Comparison of ENCODE assay signal across 28 cellular contexts in the genomic region with DNA sequence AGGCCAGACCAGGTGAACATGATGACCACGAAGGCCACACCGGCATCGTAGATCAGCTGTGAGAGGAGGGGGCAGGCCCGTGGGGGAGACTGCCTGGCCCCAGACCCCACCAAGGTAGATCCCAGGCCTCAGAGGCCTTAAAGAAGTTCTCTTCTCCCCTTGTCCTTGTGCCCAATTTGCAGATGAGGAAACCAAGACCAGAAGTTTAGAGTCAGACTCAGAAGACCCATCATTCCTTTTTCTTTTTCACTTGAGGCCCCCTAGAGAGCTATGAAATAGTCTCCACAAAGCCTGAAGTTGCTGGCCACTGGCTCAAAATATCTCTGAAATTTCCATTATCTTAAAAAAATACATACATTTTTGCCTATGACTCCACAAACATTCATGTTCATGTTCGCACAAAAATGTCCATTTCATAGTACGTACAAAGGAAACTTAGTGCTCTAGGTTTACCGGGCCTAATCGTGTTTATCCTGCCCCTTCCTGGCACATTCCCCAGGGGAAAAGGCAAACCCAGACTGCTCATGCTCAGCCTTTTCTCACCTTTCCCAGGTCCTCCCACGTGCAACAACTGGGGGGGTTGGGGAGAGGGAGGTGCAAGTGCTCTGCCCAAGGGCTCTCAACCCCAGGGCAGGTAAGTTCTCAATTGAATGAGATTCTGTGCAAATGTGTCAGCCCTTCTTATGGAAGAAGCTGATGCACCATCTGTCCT. TPM values are rescaled to one million over a fixed set of nuclear protein-coding genes. Genes with fewer than 3 reads are reported as not detected.
DNase-seq lines count a peak whose midpoint lies in the region; ATAC-seq and TF ChIP-seq lines count a peak whose summit lies in the region.
"Had no signal": no experiment of that assay in that cellular context is flagged by ENCODE, and none has a peak within 500 bp of the region (broad histone marks: within the 10 kb centered on the region; RNA-seq: fewer than 3 reads in every experiment).

No MANE protein-coding gene starts in this region.

- H3K27me3 ChIP-seq in stomach (no peaks in the 10 kb centered on the region), spleen (replicated peaks in 1 of 7) (no peaks in the 10 kb centered on the region)
- H3K27me3 ChIP-seq: sigmoid colon, suprapubic skin had no signal

- no peaks in the 10 kb centered on the region for H3K27me3 Mint-ChIP-seq in activated naive CD4-positive, alpha-beta T cell treated with anti-CD3 and anti-CD28 coated beads, Interleukin-2, amount 10 ng/mL, durations not matched to agents 7 days and 5 days
- H3K27me3 Mint-ChIP-seq in glutamatergic neuron (ENCODE audit: unreplicated experiment) = peaks cover 6% of the 10 kb centered on the region
- H3K27me3 Mint-ChIP-seq: activated CD4-positive, alpha-beta T cell treated with anti-CD3 and anti-CD28 coated beads, Interleukin-2, amount 10 ng/mL, durations not matched to agents 24 days and 14 days; stimulated activated memory B cell treated with anti-CD40 and anti-IgM and Interleukin-4, amounts not matched to agents 10 μg/mL and 1 μg/mL and 100 μg/mL, for 72 hours had no signal

- peaks cover 28% of the 10 kb centered on the region for H3K36me3 Mint-ChIP-seq in activated naive CD4-positive, alpha-beta T cell treated with anti-CD3 and anti-CD28 coated beads, Interleukin-2, amount 10 ng/mL, durations not matched to agents 7 days and 5 days
- H3K36me3 Mint-ChIP-seq in glutamatergic neuron (ENCODE audit: unreplicated experiment) = no peaks in the 10 kb centered on the region
- H3K36me3 Mint-ChIP-seq: stimulated activated memory B cell treated with anti-CD40 and anti-IgM and Interleukin-4, amounts not matched to agents 10 μg/mL and 1 μg/mL and 100 μg/mL, for 72 hours had no signal

- peaks cover 13% of the 10 kb centered on the region for H3K4me1 Mint-ChIP-seq in activated naive CD4-positive, alpha-beta T cell treated with anti-CD3 and anti-CD28 coated beads, Interleukin-2, amount 10 ng/mL, durations not matched to agents 7 days and 5 days
- peaks cover 42% of the 10 kb centered on the region for H3K4me1 Mint-ChIP-seq in glutamatergic neuron (ENCODE audit: low read depth, unreplicated experiment)

- CTCF ChIA-PET in activated naive CD4-positive, alpha-beta T cell treated with anti-CD3 and anti-CD28 coated beads, Interleukin-2, amount 10 ng/mL, durations not matched to agents 7 days and 5 days (lab: Charles Lee) = interaction anchor here (0.7 to 8.8 kb wide), 4 partner anchors 15 to 144 kb away, joined by 3 to 306 read pairs (median 104); partner anchors contain the start of genes SLC43A1 and TIMM10

- WGBS in stomach, 5 donors = 51 to 68% (median 57%) methylated on average over 9 of the region's 9 CpGs
- 86 to 90% (median 88%) methylated on average over 9 of the region's 9 CpGs for WGBS in spleen, 5 donors

- no peak for TF ChIP-seq EP300 in stomach (IDR thresholded peaks at IDR 0.05)

- H3K4me3 ChIP-seq in stomach (no peak overlapping the region), spleen (no peak overlapping the region)
- H3K4me3 ChIP-seq: lung, sigmoid colon, suprapubic skin had no signal

- TF ChIP-seq CTCF in glutamatergic neuron (IDR thresholded peaks at IDR 0.05; ENCODE audit: partially characterized antibody, unreplicated experiment) (no peak), stomach (IDR thresholded peaks at IDR 0.05) (no peak), spleen (IDR thresholded peaks at IDR 0.05 in 8 of 11, conservative IDR thresholded peaks at IDR 0.05 in 3 of 11) (no peak)

- intact Hi-C loops in stomach (cut with DNase I; ENCODE audit: low total_unique reads) = no loop called here
- intact Hi-C loops in spleen (cut with DNase I; ENCODE audit: low total_unique reads) = no loop called here

- no peak for ATAC-seq in HG03159 (IDR thresholded peaks at IDR 0.05; ENCODE audit: unreplicated experiment)
- ATAC-seq: stimulated activated memory B cell treated with anti-CD40 and anti-IgM and Interleukin-4, amounts not matched to agents 10 μg/mL and 1 μg/mL and 100 μg/mL, for 72 hours had no signal

- H3K4me1 ChIP-seq in stomach (peaks cover 25 to 65% (median 49%) of the 10 kb centered on the region in 4 donors), spleen (peaks cover 3 to 34% (median 23%) of the 10 kb centered on the region in 6 donors)

- H3K36me3 ChIP-seq in stomach (peaks cover 3 to 51% (median 35%) of the 10 kb centered on the region in 4 donors), spleen (peaks cover 0 to 49% (median 1%) of the 10 kb centered on the region in 6 donors)

- no peak overlapping the region for H3K4me3 Mint-ChIP-seq in activated naive CD4-positive, alpha-beta T cell treated with anti-CD3 and anti-CD28 coated beads, Interleukin-2, amount 10 ng/mL, durations not matched to agents 7 days and 5 days
- H3K4me3 Mint-ChIP-seq in glutamatergic neuron (ENCODE audit: unreplicated experiment) = peak overlapping the region; percentile 65
- H3K4me3 Mint-ChIP-seq: activated CD4-positive, alpha-beta T cell treated with anti-CD3 and anti-CD28 coated beads, Interleukin-2, amount 10 ng/mL, durations not matched to agents 24 days and 14 days; CD14-positive monocyte; neural crest cell; stimulated activated memory B cell treated with anti-CD40 and anti-IgM and Interleukin-4, amounts not matched to agents 10 μg/mL and 1 μg/mL and 100 μg/mL, for 72 hours had no signal

- no peak for DNase-seq in activated naive CD4-positive, alpha-beta T cell treated with anti-CD3 and anti-CD28 coated beads, Interleukin-2, amount 10 ng/mL, durations not matched to agents 7 days and 5 days
- DNase-seq in activated naive CD4-positive, alpha-beta T cell treated with Interleukin-2 at 50 U/mL for 16 hours = no peak
- DNase-seq in NCI-H69 (lab: John Stamatoyannopoulos, UW) (peak; percentile 96), glutamatergic neuron (no peak), stomach (peak; percentile 51), NCI-H2107 treated with DMSO at 0.1 percent for 48 hours (lab: John Stamatoyannopoulos, UW; ENCODE audit: unreplicated experiment) (no peak), spleen (no peak)
- DNase-seq: activated CD4-positive, alpha-beta T cell treated with anti-CD3 and anti-CD28 coated beads, Interleukin-2, amount 10 ng/mL, durations not matched to agents 24 days and 14 days; amniotic stem cell; Calu3; NCI-H1417 treated with DMSO at 0.1 percent for 48 hours; NCI-H2081 treated with DMSO at 0.1 percent for 48 hours; NCI-H510A treated with DMSO at 0.1 percent for 48 hours; Right ventricle myocardium superior; sigmoid colon; stimulated activated CD4-positive, alpha-beta T cell treated with anti-CD3 and anti-CD28 coated beads, Interleukin-4, amount 100 ng/mL, for 4 hours; T-helper 2 cell had no signal

- H3K27ac ChIP-seq in stomach (peak overlapping the region in 2 of 5 donors; percentile 6 to 10), spleen (no peak overlapping the region)
- H3K27ac ChIP-seq: sigmoid colon, suprapubic skin had no signal

- peak overlapping the region; percentile 7 for H3K27ac Mint-ChIP-seq in activated naive CD4-positive, alpha-beta T cell treated with anti-CD3 and anti-CD28 coated beads, Interleukin-2, amount 10 ng/mL, durations not matched to agents 7 days and 5 days
- H3K27ac Mint-ChIP-seq in glutamatergic neuron (ENCODE audit: unreplicated experiment) = peak overlapping the region; percentile 88
- H3K27ac Mint-ChIP-seq: activated CD4-positive, alpha-beta T cell treated with anti-CD3 and anti-CD28 coated beads, Interleukin-2, amount 10 ng/mL, durations not matched to agents 24 days and 14 days; stimulated activated memory B cell treated with anti-CD40 and anti-IgM and Interleukin-4, amounts not matched to agents 10 μg/mL and 1 μg/mL and 100 μg/mL, for 72 hours had no signal

- H3K9me3 ChIP-seq in stomach (no peaks in the 10 kb centered on the region), spleen (no peaks in the 10 kb centered on the region)
- H3K9me3 ChIP-seq: sigmoid colon, suprapubic skin had no signal

- TF ChIP-seq POLR2A in stomach (IDR thresholded peaks at IDR 0.05) (no peak), spleen (IDR thresholded peaks at IDR 0.05) (no peak)

- no peaks in the 10 kb centered on the region for H3K9me3 Mint-ChIP-seq in activated naive CD4-positive, alpha-beta T cell treated with anti-CD3 and anti-CD28 coated beads, Interleukin-2, amount 10 ng/mL, durations not matched to agents 7 days and 5 days
- peaks cover 9% of the 10 kb centered on the region for H3K9me3 Mint-ChIP-seq in glutamatergic neuron (ENCODE audit: unreplicated experiment)
- H3K9me3 Mint-ChIP-seq: activated CD4-positive, alpha-beta T cell treated with anti-CD3 and anti-CD28 coated beads, Interleukin-2, amount 10 ng/mL, durations not matched to agents 24 days and 14 days; CD14-positive monocyte; neural crest cell; stimulated activated memory B cell treated with anti-CD40 and anti-IgM and Interleukin-4, amounts not matched to agents 10 μg/mL and 1 μg/mL and 100 μg/mL, for 72 hours had no signal

RNA-seq across cellular contexts. Expression of gene SLC43A1, which starts 19.2 kb away (rescaled TPM):
- total RNA-seq in glutamatergic neuron (ENCODE audit: unreplicated experiment) (5.2 TPM), stomach (10 to 100 TPM; 10.5 to 38.4 (median 18.5) TPM), spleen (10 to 100 TPM in 5 of 7 donors, 1 to 10 TPM in 2; 7.0 to 16.1 (median 13.0) TPM)
- polyA plus RNA-seq in stomach (10 to 100 TPM; 16.0 to 24.6 (median 19.7) TPM), spleen (1 to 10 TPM; 6.2 to 8.4 (median 6.4) TPM)

RNA-seq across cellular contexts. Expression of gene TIMM10, which starts 34.3 kb away (rescaled TPM):
- total RNA-seq in glutamatergic neuron (ENCODE audit: unreplicated experiment) (51.2 TPM), stomach (10 to 100 TPM in 3 of 5 donors, 1 to 10 TPM in 2; 1.7 to 51.3 (median 31.3) TPM), spleen (10 to 100 TPM; 28.1 to 58.7 (median 39.0) TPM)
- polyA plus RNA-seq in stomach (10 to 100 TPM; 66.7 to 79.6 (median 73.7) TPM), spleen (10 to 100 TPM; 38.7 to 57.4 (median 56.1) TPM)

RNA-seq across cellular contexts. Expression of gene RTN4RL2, which starts 35.9 kb away (rescaled TPM):
- total RNA-seq in glutamatergic neuron (ENCODE audit: unreplicated experiment) (119 TPM), stomach (1 to 10 TPM in 2 of 5 donors, not detected in 3; 3.9 to 8.1 TPM), spleen (1 to 10 TPM in 1 of 7 donors, under 1 TPM in 6; 0.37 to 2.0 (median 0.49) TPM)
- polyA plus RNA-seq in stomach (under 1 TPM; 0.75 to 0.78 (median 0.76) TPM), spleen (under 1 TPM; 0.15 to 0.73 (median 0.29) TPM)

RNA-seq across cellular contexts. Expression of gene SMTNL1, which starts 41.1 kb away (rescaled TPM):
- total RNA-seq in glutamatergic neuron (ENCODE audit: unreplicated experiment) = not detected
- total RNA-seq in stomach = not detected
- not detected for polyA plus RNA-seq in stomach
- total RNA-seq in spleen = not detected
- not detected for polyA plus RNA-seq in spleen
- total RNA-seq: activated CD4-positive, alpha-beta T cell treated with anti-CD3 and anti-CD28 coated beads, Interleukin-2, amount 10 ng/mL, durations not matched to agents 24 days and 14 days; Calu3; chondrocyte; glomerular endothelial cell; kidney epithelial cell; lung; neural crest cell; posterior vena cava; Right ventricle myocardium superior; sigmoid colon; suprapubic skin had no signal
- polyA plus RNA-seq: CD14-positive monocyte, lung, sigmoid colon, urinary bladder had no signal

Comparison
In these comparisons a context has a peak if more than half of its experiments do, and no peak if none do; other contexts are left out.
1. DNase-seq: peak in NCI-H69 (single experiment) and stomach (single experiment); none in activated naive CD4-positive, alpha-beta T cell treated with anti-CD3 and anti-CD28 coated beads, Interleukin-2, amount 10 ng/mL, durations not matched to agents 7 days and 5 days (single experiment), activated naive CD4-positive, alpha-beta T cell treated with Interleukin-2 at 50 U/mL for 16 hours (single experiment), glutamatergic neuron (single experiment), NCI-H2107 treated with DMSO at 0.1 percent for 48 hours (single experiment) and spleen (single experiment).
2. RNA of gene RTN4RL2, which starts 35.9 kb away (total RNA-seq): 119 TPM in glutamatergic neuron (single experiment); 0.37 to 2.0 TPM in spleen and 3.9 to 8.1 TPM in stomach; every median in the first group is over 10 times any median in the second.